In the genomic region with DNA sequence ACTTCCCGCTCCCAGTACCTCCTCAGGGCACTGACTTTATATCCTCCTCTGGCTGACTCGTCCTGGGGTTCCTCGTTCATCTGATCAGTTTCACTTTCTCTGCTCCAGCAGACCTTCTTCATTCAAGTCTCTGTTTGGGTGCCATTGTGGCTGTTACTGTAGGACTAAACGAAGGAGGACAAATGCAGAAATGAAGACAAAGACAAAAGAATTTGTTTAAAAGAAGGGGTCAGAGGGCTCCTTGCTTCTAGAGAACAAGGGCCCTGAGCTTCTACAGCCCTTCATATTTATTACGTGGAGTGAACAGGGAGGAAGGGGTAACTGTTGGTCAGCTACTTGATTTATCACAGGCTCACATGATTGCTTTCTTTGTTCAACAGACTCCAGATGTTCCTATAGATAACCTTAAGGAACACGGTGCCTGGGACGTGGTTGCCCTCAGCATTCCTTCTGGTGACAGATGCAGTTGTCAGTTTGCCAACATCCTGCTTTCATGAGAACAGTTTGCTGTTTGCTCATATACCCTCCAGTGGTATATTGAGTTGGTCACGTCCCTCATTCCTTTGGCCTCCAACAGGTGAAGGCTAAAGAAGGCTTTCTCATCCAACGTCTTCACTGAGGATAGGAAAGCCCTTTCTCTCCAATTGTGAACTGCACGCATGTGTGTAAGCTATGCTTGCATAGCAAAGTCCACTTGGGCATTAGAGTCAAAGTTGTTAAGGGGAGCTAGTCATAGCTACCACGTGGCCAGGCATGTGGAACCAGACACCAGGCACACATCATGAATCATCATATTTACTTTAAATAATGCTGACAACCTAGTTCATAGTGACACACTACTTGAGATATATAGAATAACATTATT, we compare ENCODE assay signal across 1 cellular context.
A peak's percentile ranks its signal among the peaks of the same experiment; 100 is the strongest.
TF ChIP-seq lines count a peak whose summit lies in the region.

No MANE protein-coding gene starts in this region.

TF ChIP-seq in K562, 482 proteins besides CTCF, POLR2A, EP300 and RAD21 (continued from another document and continues in another):
- TF ChIP-seq RBM39 (optimal IDR thresholded peaks at IDR 0.05; ENCODE audit: low read depth, low read length) = no peak
- peak; percentile 52 to 83; a peak in 3 of 4 replicates for TF ChIP-seq FOXK2 (conservative IDR thresholded peaks at IDR 0.05 in 1 of 2, IDR thresholded peaks at IDR 0.05 in 1 of 2; ENCODE audit: low read depth in 2 of 2)
- peak; percentile 91 for TF ChIP-seq ZNF584 (CRISPR knock-in tag; IDR thresholded peaks at IDR 0.05; ENCODE audit: low read depth)
- TF ChIP-seq, protein P1, sequence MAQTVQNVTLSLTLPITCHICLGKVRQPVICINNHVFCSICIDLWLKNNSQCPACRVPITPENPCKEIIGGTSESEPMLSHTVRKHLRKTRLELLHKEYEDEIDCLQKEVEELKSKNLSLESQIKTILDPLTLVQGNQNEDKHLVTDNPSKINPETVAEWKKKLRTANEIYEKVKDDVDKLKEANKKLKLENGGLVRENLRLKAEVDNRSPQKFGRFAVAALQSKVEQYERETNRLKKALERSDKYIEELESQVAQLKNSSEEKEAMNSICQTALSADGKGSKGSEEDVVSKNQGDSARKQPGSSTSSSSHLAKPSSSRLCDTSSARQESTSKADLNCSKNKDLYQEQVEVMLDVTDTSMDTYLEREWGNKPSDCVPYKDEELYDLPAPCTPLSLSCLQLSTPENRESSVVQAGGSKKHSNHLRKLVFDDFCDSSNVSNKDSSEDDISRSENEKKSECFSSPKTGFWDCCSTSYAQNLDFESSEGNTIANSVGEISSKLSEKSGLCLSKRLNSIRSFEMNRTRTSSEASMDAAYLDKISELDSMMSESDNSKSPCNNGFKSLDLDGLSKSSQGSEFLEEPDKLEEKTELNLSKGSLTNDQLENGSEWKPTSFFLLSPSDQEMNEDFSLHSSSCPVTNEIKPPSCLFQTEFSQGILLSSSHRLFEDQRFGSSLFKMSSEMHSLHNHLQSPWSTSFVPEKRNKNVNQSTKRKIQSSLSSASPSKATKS (CRISPR knock-in tag; IDR thresholded peaks at IDR 0.05) = no peak
- TF ChIP-seq ZNF124 (CRISPR knock-in tag; IDR thresholded peaks at IDR 0.05) = no peak
- TF ChIP-seq TFAM (CRISPR knock-in tag; conservative IDR thresholded peaks at IDR 0.05) = no peak
- TF ChIP-seq, protein P2, sequence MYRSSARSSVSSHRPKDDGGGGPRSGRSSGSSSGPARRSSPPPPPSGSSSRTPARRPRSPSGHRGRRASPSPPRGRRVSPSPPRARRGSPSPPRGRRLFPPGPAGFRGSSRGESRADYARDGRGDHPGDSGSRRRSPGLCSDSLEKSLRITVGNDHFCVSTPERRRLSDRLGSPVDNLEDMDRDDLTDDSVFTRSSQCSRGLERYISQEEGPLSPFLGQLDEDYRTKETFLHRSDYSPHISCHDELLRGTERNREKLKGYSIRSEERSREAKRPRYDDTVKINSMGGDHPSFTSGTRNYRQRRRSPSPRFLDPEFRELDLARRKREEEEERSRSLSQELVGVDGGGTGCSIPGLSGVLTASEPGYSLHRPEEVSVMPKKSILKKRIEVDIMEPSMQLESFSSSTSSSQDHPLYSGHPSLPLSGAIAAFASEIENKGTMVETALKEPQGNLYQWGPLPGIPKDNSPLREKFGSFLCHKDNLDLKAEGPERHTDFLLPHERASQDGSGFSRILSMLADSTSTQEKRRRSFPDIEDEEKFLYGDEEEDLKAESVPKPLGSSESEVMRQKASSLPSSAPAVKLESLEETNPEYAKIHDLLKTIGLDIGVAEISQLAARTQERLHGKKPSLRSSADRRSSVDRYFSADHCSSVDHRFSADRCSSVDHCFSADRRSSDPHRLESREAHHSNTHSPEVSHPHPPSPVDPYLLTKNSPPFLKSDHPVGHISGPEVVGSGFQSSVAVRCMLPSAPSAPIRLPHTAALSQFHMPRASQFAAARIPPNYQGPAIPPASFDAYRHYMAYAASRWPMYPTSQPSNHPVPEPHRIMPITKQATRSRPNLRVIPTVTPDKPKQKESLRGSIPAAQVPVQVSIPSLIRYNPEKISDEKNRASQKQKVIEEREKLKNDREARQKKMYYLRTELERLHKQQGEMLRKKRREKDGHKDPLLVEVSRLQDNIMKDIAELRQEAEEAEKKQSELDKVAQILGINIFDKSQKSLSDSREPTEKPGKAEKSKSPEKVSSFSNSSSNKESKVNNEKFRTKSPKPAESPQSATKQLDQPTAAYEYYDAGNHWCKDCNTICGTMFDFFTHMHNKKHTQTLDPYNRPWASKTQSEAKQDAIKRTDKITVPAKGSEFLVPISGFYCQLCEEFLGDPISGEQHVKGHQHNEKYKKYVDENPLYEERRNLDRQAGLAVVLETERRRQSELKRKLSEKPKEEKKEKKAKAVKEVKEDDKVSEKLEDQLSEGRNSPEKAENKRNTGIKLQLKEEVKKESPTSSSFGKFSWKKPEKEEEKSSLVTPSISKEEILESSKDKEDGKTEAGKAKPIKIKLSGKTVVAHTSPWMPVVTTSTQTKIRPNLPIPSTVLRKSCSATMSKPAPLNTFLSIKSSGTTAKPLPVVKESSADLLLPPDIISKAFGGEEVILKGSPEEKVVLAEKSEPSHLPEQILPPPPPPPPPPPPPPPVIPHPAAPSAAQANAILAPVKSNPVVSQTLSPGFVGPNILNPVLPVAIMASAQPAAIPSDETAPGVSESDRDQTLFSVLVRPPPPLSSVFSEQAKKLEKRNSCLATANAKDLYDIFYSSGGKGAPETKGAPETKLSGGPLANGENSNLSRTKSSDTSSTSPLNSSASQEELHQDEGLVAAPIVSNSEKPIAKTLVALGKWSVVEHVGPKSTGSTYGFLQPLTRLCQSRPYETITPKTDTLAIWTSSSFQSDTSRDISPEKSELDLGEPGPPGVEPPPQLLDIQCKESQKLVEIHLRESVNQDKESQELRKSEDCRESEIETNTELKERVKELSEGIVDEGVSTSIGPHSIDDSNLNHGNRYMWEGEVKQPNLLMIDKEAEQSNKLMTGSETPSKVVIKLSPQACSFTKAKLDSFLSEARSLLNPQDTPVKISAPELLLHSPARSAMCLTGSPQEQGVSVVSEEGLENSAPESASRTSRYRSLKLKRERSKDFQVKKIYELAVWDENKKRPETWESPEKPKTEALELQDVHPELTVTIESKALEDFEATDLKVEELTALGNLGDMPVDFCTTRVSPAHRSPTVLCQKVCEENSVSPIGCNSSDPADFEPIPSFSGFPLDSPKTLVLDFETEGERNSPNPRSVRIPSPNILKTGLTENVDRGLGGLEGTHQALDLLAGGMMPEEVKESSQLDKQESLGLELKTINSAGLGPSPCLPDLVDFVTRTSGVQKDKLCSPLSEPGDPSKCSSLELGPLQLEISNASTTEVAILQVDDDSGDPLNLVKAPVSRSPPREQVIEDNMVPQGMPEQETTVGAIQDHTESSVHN (IDR thresholded peaks at IDR 0.05; ENCODE audit: borderline replicate concordance in 1 of 2, low read depth in 1 of 2) = peak in 1 of 2 experiments; percentile 95; a peak in 2 of 4 replicates
- peak; percentile 77; the same call in 1 of the 2 replicates for TF ChIP-seq MYNN (IDR thresholded peaks at IDR 0.05)
- no peak for TF ChIP-seq MYNN (CRISPR knock-in tag; IDR thresholded peaks at IDR 0.05)
- TF ChIP-seq, protein P3, sequence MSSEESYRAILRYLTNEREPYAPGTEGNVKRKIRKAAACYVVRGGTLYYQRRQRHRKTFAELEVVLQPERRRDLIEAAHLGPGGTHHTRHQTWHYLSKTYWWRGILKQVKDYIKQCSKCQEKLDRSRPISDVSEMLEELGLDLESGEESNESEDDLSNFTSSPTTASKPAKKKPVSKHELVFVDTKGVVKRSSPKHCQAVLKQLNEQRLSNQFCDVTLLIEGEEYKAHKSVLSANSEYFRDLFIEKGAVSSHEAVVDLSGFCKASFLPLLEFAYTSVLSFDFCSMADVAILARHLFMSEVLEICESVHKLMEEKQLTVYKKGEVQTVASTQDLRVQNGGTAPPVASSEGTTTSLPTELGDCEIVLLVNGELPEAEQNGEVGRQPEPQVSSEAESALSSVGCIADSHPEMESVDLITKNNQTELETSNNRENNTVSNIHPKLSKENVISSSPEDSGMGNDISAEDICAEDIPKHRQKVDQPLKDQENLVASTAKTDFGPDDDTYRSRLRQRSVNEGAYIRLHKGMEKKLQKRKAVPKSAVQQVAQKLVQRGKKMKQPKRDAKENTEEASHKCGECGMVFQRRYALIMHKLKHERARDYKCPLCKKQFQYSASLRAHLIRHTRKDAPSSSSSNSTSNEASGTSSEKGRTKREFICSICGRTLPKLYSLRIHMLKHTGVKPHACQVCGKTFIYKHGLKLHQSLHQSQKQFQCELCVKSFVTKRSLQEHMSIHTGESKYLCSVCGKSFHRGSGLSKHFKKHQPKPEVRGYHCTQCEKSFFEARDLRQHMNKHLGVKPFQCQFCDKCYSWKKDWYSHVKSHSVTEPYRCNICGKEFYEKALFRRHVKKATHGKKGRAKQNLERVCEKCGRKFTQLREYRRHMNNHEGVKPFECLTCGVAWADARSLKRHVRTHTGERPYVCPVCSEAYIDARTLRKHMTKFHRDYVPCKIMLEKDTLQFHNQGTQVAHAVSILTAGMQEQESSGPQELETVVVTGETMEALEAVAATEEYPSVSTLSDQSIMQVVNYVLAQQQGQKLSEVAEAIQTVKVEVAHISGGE (CRISPR knock-in tag; IDR thresholded peaks at IDR 0.05) = peak in 1 of 3 experiments; percentile 69; a peak in 2 of 6 replicates
- peak; percentile 44; the same call in 1 of the 2 replicates for TF ChIP-seq NFIX (CRISPR knock-in tag; IDR thresholded peaks at IDR 0.05; ENCODE audit: low read depth)
- no peak; the same call in 1 of the 2 replicates for TF ChIP-seq HOMEZ (CRISPR knock-in tag; IDR thresholded peaks at IDR 0.05)
- no peak for TF ChIP-seq ZNF23 (CRISPR knock-in tag; IDR thresholded peaks at IDR 0.05)
- TF ChIP-seq SNAPC5 (CRISPR knock-in tag; IDR thresholded peaks at IDR 0.05) = no peak
- no peak for TF ChIP-seq NFYB (IDR thresholded peaks at IDR 0.05; ENCODE audit: extremely low read depth, insufficient read length)
- no peak for TF ChIP-seq SREBF2 (CRISPR knock-in tag; IDR thresholded peaks at IDR 0.05)
- TF ChIP-seq PHB2 (IDR thresholded peaks at IDR 0.05; ENCODE audit: low read depth) = peak; percentile 71; the same call in 1 of the 2 replicates
- no peak for TF ChIP-seq PHF8 (IDR thresholded peaks at IDR 0.05; ENCODE audit: borderline replicate concordance, low read length)
- peak; percentile 52; the same call in 1 of the 2 replicates for TF ChIP-seq ZFX (CRISPR knock-in tag; IDR thresholded peaks at IDR 0.05)
- peak; percentile 92 for TF ChIP-seq ZNF766 (CRISPR knock-in tag; conservative IDR thresholded peaks at IDR 0.05)
- TF ChIP-seq NCOA1 (IDR thresholded peaks at IDR 0.05; ENCODE audit: low read depth) = peak; percentile 91
- peak; percentile 95 for TF ChIP-seq KLF16 (IDR thresholded peaks at IDR 0.05)
- TF ChIP-seq ELF4 (CRISPR knock-in tag; IDR thresholded peaks at IDR 0.05) = peak; percentile 79; the same call in 1 of the 2 replicates
- TF ChIP-seq, protein P4, sequence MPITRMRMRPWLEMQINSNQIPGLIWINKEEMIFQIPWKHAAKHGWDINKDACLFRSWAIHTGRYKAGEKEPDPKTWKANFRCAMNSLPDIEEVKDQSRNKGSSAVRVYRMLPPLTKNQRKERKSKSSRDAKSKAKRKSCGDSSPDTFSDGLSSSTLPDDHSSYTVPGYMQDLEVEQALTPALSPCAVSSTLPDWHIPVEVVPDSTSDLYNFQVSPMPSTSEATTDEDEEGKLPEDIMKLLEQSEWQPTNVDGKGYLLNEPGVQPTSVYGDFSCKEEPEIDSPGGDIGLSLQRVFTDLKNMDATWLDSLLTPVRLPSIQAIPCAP (CRISPR knock-in tag; IDR thresholded peaks at IDR 0.05; ENCODE audit: borderline replicate concordance) = no peak
- peak; percentile 98 for TF ChIP-seq MAFG (tag; conservative IDR thresholded peaks at IDR 0.05)
- peak; percentile 88 for TF ChIP-seq EHMT2 (IDR thresholded peaks at IDR 0.05)
- no peak for TF ChIP-seq NR3C1 (CRISPR knock-in tag; IDR thresholded peaks at IDR 0.05)
- no peak for TF ChIP-seq EWSR1 (IDR thresholded peaks at IDR 0.05; ENCODE audit: borderline replicate concordance, low read depth, partially characterized antibody)
- TF ChIP-seq PRMT5 (CRISPR knock-in tag; IDR thresholded peaks at IDR 0.05) = no peak
- TF ChIP-seq HNRNPLL (IDR thresholded peaks at IDR 0.05; ENCODE audit: low read depth, low read length, poor library complexity, severe bottlenecking) = no peak
- no peak for TF ChIP-seq ARID2 (IDR thresholded peaks at IDR 0.05)
- TF ChIP-seq HNRNPH1 (optimal IDR thresholded peaks at IDR 0.05; ENCODE audit: low read depth, low read length) = no peak
- no peak for TF ChIP-seq DLX4 (CRISPR knock-in tag; IDR thresholded peaks at IDR 0.05)
- TF ChIP-seq KAT2B (IDR thresholded peaks at IDR 0.05; ENCODE audit: low read depth, low read length) = no peak
- TF ChIP-seq ELF1 (tag; IDR thresholded peaks at IDR 0.05) = peak; percentile 64
- peak; percentile 76; the same call in 1 of the 2 replicates for TF ChIP-seq ZNF668 (CRISPR knock-in tag; IDR thresholded peaks at IDR 0.05)
- TF ChIP-seq STAT5B (CRISPR knock-in tag; IDR thresholded peaks at IDR 0.05) = no peak
- no peak for TF ChIP-seq RFX5 (IDR thresholded peaks at IDR 0.05; ENCODE audit: low read depth, low read length)
- TF ChIP-seq ZNF232 (CRISPR knock-in tag; IDR thresholded peaks at IDR 0.05) = no peak
- no peak for TF ChIP-seq CHD2 (IDR thresholded peaks at IDR 0.05; ENCODE audit: low read depth, low read length)
- no peak for TF ChIP-seq ZNF699 (CRISPR knock-in tag; IDR thresholded peaks at IDR 0.05; ENCODE audit: insufficient replicate concordance)
- TF ChIP-seq RBM25 (IDR thresholded peaks at IDR 0.05; ENCODE audit: low read depth, low read length, severe bottlenecking) = no peak
- no peak for TF ChIP-seq MIER1 (IDR thresholded peaks at IDR 0.05; ENCODE audit: low read depth)
- TF ChIP-seq SRSF7 (optimal IDR thresholded peaks at IDR 0.05; ENCODE audit: low read depth, low read length) = no peak
- TF ChIP-seq RNF2 (IDR thresholded peaks at IDR 0.05) = peak; percentile 93
- peak in 1 of 2 experiments; percentile 92; a peak in 1 of 4 replicates for TF ChIP-seq SRF (CRISPR knock-in tag; IDR thresholded peaks at IDR 0.05)
- TF ChIP-seq ZNF316 (IDR thresholded peaks at IDR 0.05) = peak; percentile 99
- peak; percentile 71; the same call in 1 of the 2 replicates for TF ChIP-seq ETV5 (CRISPR knock-in tag; IDR thresholded peaks at IDR 0.05; ENCODE audit: low read depth)
- TF ChIP-seq NR2C2 (CRISPR knock-in tag; IDR thresholded peaks at IDR 0.05) = 0 out of 2 replicates have a peak, but pooled peaks have one; percentile 55
- TF ChIP-seq NR2C2 (tag; IDR thresholded peaks at IDR 0.05) = peak; percentile 86
- TF ChIP-seq BRF1 (IDR thresholded peaks at IDR 0.05; ENCODE audit: borderline replicate concordance, extremely low read depth, insufficient read length) = no peak
